8 cellular contexts compared by ENCODE assay signal in the genomic region with DNA sequence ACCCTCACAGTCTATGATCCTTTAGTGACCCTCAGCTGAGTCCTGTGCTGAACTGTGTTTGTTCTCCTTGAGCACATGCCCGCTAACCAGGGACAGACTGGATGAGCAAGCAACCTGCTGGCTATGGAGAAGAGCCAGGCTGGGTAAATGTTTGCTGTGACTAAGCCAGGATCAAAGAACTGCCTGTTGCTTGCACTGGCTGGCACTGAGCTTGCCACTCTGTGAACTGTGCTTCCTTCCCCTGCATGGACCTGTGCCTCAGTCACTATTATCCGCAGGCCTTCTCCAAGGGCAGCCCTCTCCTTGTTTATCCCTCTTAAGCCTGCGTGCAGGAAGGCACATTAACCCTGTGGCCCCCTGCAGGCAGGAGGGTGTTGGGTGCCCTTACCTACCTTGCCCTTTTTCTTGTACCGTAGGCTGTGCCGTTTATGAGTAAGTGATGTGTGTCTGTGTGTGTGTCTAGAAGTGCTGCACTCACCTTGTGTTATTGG. TPM values are rescaled to one million over a fixed set of nuclear protein-coding genes. Genes with fewer than 3 reads are reported as not detected.
DNase-seq lines count a peak whose midpoint lies in the region; ATAC-seq and TF ChIP-seq lines count a peak whose summit lies in the region.

No MANE protein-coding gene starts in this region.

- H3K27ac Mint-ChIP-seq in brain, result peak overlapping the region in 4 of 5 experiments; percentile 32 to 90 (median 83)

- no peaks in the 10 kb centered on the region for H3K27me3 Mint-ChIP-seq in brain

- peaks cover 22% of the 10 kb centered on the region for H3K4me1 Mint-ChIP-seq in brain

- ATAC-seq in GM19463 (IDR thresholded peaks at IDR 0.05; ENCODE audit: unreplicated experiment), result no peak
- ATAC-seq in GM18502 (IDR thresholded peaks at IDR 0.05; ENCODE audit: poor library complexity, unreplicated experiment), result no peak

- peaks cover 48% of the 10 kb centered on the region for H3K4me1 ChIP-seq in BLaER1
- peaks cover 23% of the 10 kb centered on the region for H3K4me1 ChIP-seq in mesenchymal stem cell (ENCODE audit: control insufficient read depth, insufficient read depth, low read depth, low read length)

- peak overlapping the region; percentile 41 for H4K8ac ChIP-seq in mesenchymal stem cell (ENCODE audit: low read length)

- H3K27ac ChIP-seq in BLaER1 (peak overlapping the region; percentile 20; the same call in 1 of the 2 replicates), mesenchymal stem cell (ENCODE audit: low read length, poor library complexity, severe bottlenecking) (no peak overlapping the region)

- H4K91ac ChIP-seq in mesenchymal stem cell (ENCODE audit: low read length), result peak overlapping the region; percentile 70

- peak overlapping the region; percentile 75 for H3K4me2 ChIP-seq in BLaER1
- H3K4me2 ChIP-seq in mesenchymal stem cell (ENCODE audit: low read length, poor library complexity, severe bottlenecking), result no peak overlapping the region

- peak overlapping the region; percentile 47 for H3K9ac ChIP-seq in BLaER1
- peak overlapping the region; percentile 85 for H3K9ac ChIP-seq in mesenchymal stem cell (ENCODE audit: low read length)

- no peak overlapping the region for H3K4ac ChIP-seq in mesenchymal stem cell (ENCODE audit: low read depth in 1 of 2, low read length in 2 of 2)

- no peak overlapping the region for H3K23ac ChIP-seq in mesenchymal stem cell (ENCODE audit: low read length in 2 of 2)

- H3K18ac ChIP-seq in mesenchymal stem cell (ENCODE audit: low read depth in 1 of 2, low read length in 2 of 2), result peak overlapping the region in 1 of 2 experiments; percentile 55

- H3K4me3 Mint-ChIP-seq in brain, result peak overlapping the region in 1 of 5 experiments; percentile 75

- H3K14ac ChIP-seq in mesenchymal stem cell (ENCODE audit: low read length in 2 of 2), result no peak overlapping the region

- H3K27me3 ChIP-seq in BLaER1 (no peaks in the 10 kb centered on the region), mesenchymal stem cell (ENCODE audit: control insufficient read depth in 1 of 2, insufficient read depth in 1 of 2, low read length in 2 of 2) (no peaks in the 10 kb centered on the region)

- H3K9me3 ChIP-seq in BLaER1, result no peaks in the 10 kb centered on the region
- no peaks in the 10 kb centered on the region for H3K9me3 ChIP-seq in mesenchymal stem cell (ENCODE audit: control insufficient read depth, low read length)

- H4K20me1 ChIP-seq in BLaER1, result no peaks in the 10 kb centered on the region

- TF ChIP-seq CTCF in brain (conservative IDR thresholded peaks at IDR 0.05), result no peak

- H2AK5ac ChIP-seq in mesenchymal stem cell (ENCODE audit: low read length, severe bottlenecking), result no peak overlapping the region

- WGBS in mesenchymal stem cell, result 74% methylated on average over 5 of the region's 5 CpGs

- H2BK120ac ChIP-seq in mesenchymal stem cell (ENCODE audit: low read depth, low read length), result no peak overlapping the region

- no peak overlapping the region for H2BK15ac ChIP-seq in mesenchymal stem cell (ENCODE audit: low read depth, poor library complexity, severe bottlenecking)

- peak overlapping the region; percentile 69 for H2AFZ ChIP-seq in mesenchymal stem cell (ENCODE audit: low read depth, low read length)

- H3K79me1 ChIP-seq in mesenchymal stem cell (replicated peaks; ENCODE audit: low read length, poor library complexity, severe bottlenecking), result no peaks in the 10 kb centered on the region

- H2BK5ac ChIP-seq in mesenchymal stem cell (ENCODE audit: low read depth, low read length, poor library complexity, severe bottlenecking), result no peak overlapping the region

- DNase-seq in Kasumi-1 (lab: John Stamatoyannopoulos, UW), result peak; percentile 38 to 40
- no peak for DNase-seq in mesenchymal stem cell
- no peak for DNase-seq in NCI-H446 treated with DMSO at 0.1 percent for 48 hours (lab: John Stamatoyannopoulos, UW)
- DNase-seq in epidermal melanocyte (ENCODE audit: insufficient read length, low spot score), result no peak

- H3K9me3 Mint-ChIP-seq in brain, result no peaks in the 10 kb centered on the region

- no peaks in the 10 kb centered on the region for H3K36me3 Mint-ChIP-seq in brain

- H3K4me3 ChIP-seq in BLaER1, result 0 out of 2 replicates have a peak overlapping the region, but pooled peaks have one; percentile 27
- no peak overlapping the region for H3K4me3 ChIP-seq in mesenchymal stem cell (ENCODE audit: insufficient read depth in 1 of 2, low read depth in 1 of 2, low read length in 2 of 2)

- H3K36me3 ChIP-seq in BLaER1 (peaks cover 51% of the 10 kb centered on the region), mesenchymal stem cell (ENCODE audit: control insufficient read depth in 1 of 2, insufficient read depth in 2 of 2, low read depth in 1 of 2, low read length in 2 of 2) (peaks cover 20 to 54% of the 10 kb centered on the region in 2 experiments)

- H2BK12ac ChIP-seq in mesenchymal stem cell (ENCODE audit: low read length in 2 of 2), result peak overlapping the region in 1 of 2 experiments; percentile 37

RNA-seq across cellular contexts. Expression of gene PNPO, which starts 7.4 kb away (rescaled TPM):
- 24.4 TPM for polyA plus RNA-seq in brain (ENCODE audit: insufficient read depth, low read depth, low replicate concordance)
- 6.1 TPM for polyA plus RNA-seq in mesenchymal stem cell (2013, experiment 1 of 2)
- 5.4 TPM for polyA plus RNA-seq in mesenchymal stem cell (2013, experiment 2 of 2)

RNA-seq across cellular contexts. Expression of gene PRR15L, which starts 8.9 kb away (rescaled TPM):
- polyA plus RNA-seq in brain (ENCODE audit: insufficient read depth, low read depth, low replicate concordance), result 30.5 TPM
- not detected for polyA plus RNA-seq in mesenchymal stem cell (2013, experiment 1 of 2)
- polyA plus RNA-seq in mesenchymal stem cell (2013, experiment 2 of 2), result not detected

RNA-seq across cellular contexts. Expression of gene CDK5RAP3, which starts 22.2 kb away (rescaled TPM):
- 106 TPM for polyA plus RNA-seq in brain (ENCODE audit: insufficient read depth, low read depth, low replicate concordance)
- polyA plus RNA-seq in mesenchymal stem cell (2013, experiment 1 of 2), result 75.6 TPM
- polyA plus RNA-seq in mesenchymal stem cell (2013, experiment 2 of 2), result 69.9 TPM

RNA-seq across cellular contexts. Expression of gene SP2, which starts 52.7 kb away (rescaled TPM):
- polyA plus RNA-seq in brain (ENCODE audit: insufficient read depth, low read depth, low replicate concordance), result 31.6 TPM
- 25.4 TPM for polyA plus RNA-seq in mesenchymal stem cell (2013, experiment 1 of 2)
- polyA plus RNA-seq in mesenchymal stem cell (2013, experiment 2 of 2), result 26.2 TPM

Comparison
In these comparisons a context has a peak if more than half of its experiments do, and no peak if none do; other contexts are left out.
1. DNase-seq: peak in Kasumi-1 (2 of 2); none in mesenchymal stem cell (single experiment), NCI-H446 treated with DMSO at 0.1 percent for 48 hours (single experiment) and epidermal melanocyte (single experiment).